ENCODE assay signal across 8 cellular contexts in genomic region chr1:26321315-26322041, GRCh38. TPM values are rescaled to one million over a fixed set of nuclear protein-coding genes. Genes with fewer than 3 reads are reported as not detected.
A peak's percentile ranks its signal among the peaks of the same experiment; 100 is the strongest.
DNase-seq lines count a peak whose midpoint lies in the region; ATAC-seq and TF ChIP-seq lines count a peak whose summit lies in the region.

No MANE protein-coding gene starts in this region.

- peaks cover 48% of the 10 kb centered on the region for H3K4me1 ChIP-seq in CD4-positive, alpha-beta memory T cell (ENCODE audit: insufficient read depth, low read length)
- H3K4me1 ChIP-seq in adrenal gland (replicated peaks in 1 of 2) (no peaks in the 10 kb centered on the region), aorta (ENCODE audit: control insufficient read depth in 1 of 2, insufficient read depth in 2 of 2, low read length in 2 of 2) (no peaks in the 10 kb centered on the region)

- whole genome bisulfite sequencing in adrenal gland, 4 donors = 10 to 14% (median 13%) methylated on average over 10 to 16 of the region's 16 CpGs
- 11 to 18% methylated on average over 16 of the region's 16 CpGs for WGBS in aorta, 2 donors

- peak overlapping the region; percentile 69 for H3K27ac ChIP-seq in CD4-positive, alpha-beta memory T cell (ENCODE audit: low read depth, low read length)
- H3K27ac ChIP-seq in adrenal gland = no peak overlapping the region
- H3K27ac ChIP-seq in aorta (ENCODE audit: low read depth in 1 of 2, low read length in 2 of 2) = no peak overlapping the region

- CTCF ChIA-PET in CD4-positive, alpha-beta memory T cell (lab: Charles Lee; ENCODE audit: partially characterized antibody) = interaction anchor here (0.5 to 25.6 kb wide), 26 partner anchors 8 to 152 kb away, joined by 3 to 1027 read pairs (median 6); partner anchors contain the start of genes CEP85, SH3BGRL3, UBXN11 and ZNF593

- H3K9me3 ChIP-seq in CD4-positive, alpha-beta memory T cell (ENCODE audit: control insufficient read depth in 1 of 2, low read length in 2 of 2) = no peaks in the 10 kb centered on the region
- no peaks in the 10 kb centered on the region for H3K9me3 ChIP-seq in T-helper 17 cell (ENCODE audit: control insufficient read depth, low read length, poor library complexity, severe bottlenecking)
- no peaks in the 10 kb centered on the region for H3K9me3 ChIP-seq in adrenal gland (replicated peaks in 1 of 3)
- no peaks in the 10 kb centered on the region for H3K9me3 ChIP-seq in aorta (ENCODE audit: control insufficient read depth, low read length)

- peaks cover 60 to 67% of the 10 kb centered on the region in 2 donors for H3K36me3 Mint-ChIP-seq in CD4-positive, alpha-beta memory T cell
- H3K36me3 Mint-ChIP-seq in T-helper 17 cell (ENCODE audit: low read depth) = peaks cover 16% of the 10 kb centered on the region

- H3K36me3 ChIP-seq in CD4-positive, alpha-beta memory T cell (ENCODE audit: insufficient read depth, low read length) = peaks cover 49% of the 10 kb centered on the region
- H3K36me3 ChIP-seq in adrenal gland (replicated peaks in 1 of 2) = no peaks in the 10 kb centered on the region
- H3K36me3 ChIP-seq in aorta (ENCODE audit: control insufficient read depth in 1 of 2, insufficient read depth in 2 of 2, low read length in 1 of 2) = no peaks in the 10 kb centered on the region

- DNase-seq in CD4-positive, alpha-beta memory T cell = peak; percentile 88 to 95 (median 91)
- DNase-seq in NCI-H1417 (lab: John Stamatoyannopoulos, UW) = peak; percentile 42 to 80 (median 75)
- peak; percentile 83 to 98 (median 85) for DNase-seq in T-helper 17 cell
- DNase-seq in adrenal gland = peak; percentile 88 to 95 (median 92)
- peak; percentile 94 for DNase-seq in left ventricle myocardium superior
- peak; percentile 34 for DNase-seq in retinal pigment epithelial cell (ENCODE audit: low read depth)
- DNase-seq in aorta = peak; percentile 95 to 97

- peak; percentile 39 for ATAC-seq in GM21786 (IDR thresholded peaks at IDR 0.05; ENCODE audit: unreplicated experiment)
- ATAC-seq in T-helper 17 cell = peak; percentile 81
- peak; percentile 93 for ATAC-seq in left ventricle myocardium superior
- peak; percentile 92 for ATAC-seq in aorta (ENCODE audit: low FRiP score)

- H3K4me1 Mint-ChIP-seq in CD4-positive, alpha-beta memory T cell = peaks cover 30 to 64% (median 47%) of the 10 kb centered on the region in 4 donors
- H3K4me1 Mint-ChIP-seq in T-helper 17 cell = peaks cover 39% of the 10 kb centered on the region

- H3K9me3 Mint-ChIP-seq in CD4-positive, alpha-beta memory T cell = no peaks in the 10 kb centered on the region

- peak overlapping the region; percentile 91 to 100 (median 96) for H3K4me3 Mint-ChIP-seq in CD4-positive, alpha-beta memory T cell
- peak overlapping the region; percentile 99 for H3K4me3 Mint-ChIP-seq in T-helper 17 cell

- TF ChIP-seq POLR2A in adrenal gland (IDR thresholded peaks at IDR 0.05) = no peak

- H3K27me3 Mint-ChIP-seq in CD4-positive, alpha-beta memory T cell = no peaks in the 10 kb centered on the region
- no peaks in the 10 kb centered on the region for H3K27me3 Mint-ChIP-seq in T-helper 17 cell

- peak overlapping the region in 1 of 2 donors; percentile 94 for H3K4me3 ChIP-seq in CD4-positive, alpha-beta memory T cell (ENCODE audit: low read length in 2 of 2)
- no peak overlapping the region for H3K4me3 ChIP-seq in adrenal gland
- H3K4me3 ChIP-seq in retinal pigment epithelial cell (ENCODE audit: low read length) = no peak overlapping the region
- no peak overlapping the region for H3K4me3 ChIP-seq in aorta (ENCODE audit: low read length in 2 of 2)

- POLR2A ChIA-PET in CD4-positive, alpha-beta memory T cell (lab: Charles Lee; ENCODE audit: partially characterized antibody) = interaction anchor here (0.7 to 33.0 kb wide), 33 partner anchors 8 to 210 kb away, joined by 3 to 3358 read pairs (median 6); partner anchors contain the start of genes CEP85, CRYBG2, DHDDS and PDIK1L

- intact Hi-C loops in CD4-positive, alpha-beta memory T cell (cut with micrococcal nuclease) = loop anchor here (1.0 to 5.0 kb wide), 7 partner anchors 36 to 216 kb away; partner anchors contain the start of genes C1orf232, CEP85 and ZNF593
- intact Hi-C loops in adrenal gland (cut with DNase I) = loop anchor here (2.0 to 5.0 kb wide), 3 partner anchors 39 to 154 kb away; partner anchors contain the start of genes C1orf232 (in 1 of the 2), SH3BGRL3 (in 1 of the 2) and ZNF593 (in 1 of the 2)
- intact Hi-C loops in left ventricle myocardium superior (cut with micrococcal nuclease) = loop anchor here (5.0 kb wide), 1 partner anchor 44 kb away; no protein-coding TSS in a partner anchor
- intact Hi-C loops in aorta (cut with DNase I) = loop anchor here (1.0 to 5.0 kb wide), 3 partner anchors 46 to 214 kb away; partner anchors contain the start of genes C1orf232 (in 1 of the 2) and ZNF593 (in 1 of the 2)

- TF ChIP-seq CTCF in adrenal gland (IDR thresholded peaks at IDR 0.05) = peak; percentile 74 to 96 (median 90)
- TF ChIP-seq CTCF in retinal pigment epithelial cell (conservative IDR thresholded peaks at IDR 0.05; ENCODE audit: low read depth, low read length) = peak; percentile 90

- H3K27me3 ChIP-seq in CD4-positive, alpha-beta memory T cell (ENCODE audit: insufficient read depth, low read length) = no peaks in the 10 kb centered on the region
- H3K27me3 ChIP-seq in adrenal gland (no peaks in the 10 kb centered on the region), aorta (ENCODE audit: control insufficient read depth in 1 of 2, insufficient read depth in 2 of 2, low read length in 1 of 2) (no peaks in the 10 kb centered on the region)

- peak overlapping the region; percentile 83 to 99 (median 95) for H3K27ac Mint-ChIP-seq in CD4-positive, alpha-beta memory T cell
- H3K27ac Mint-ChIP-seq in T-helper 17 cell = peak overlapping the region; percentile 97

RNA-seq across cellular contexts. Expression of gene CD52, which starts 3.7 kb away (rescaled TPM):
- total RNA-seq in CD4-positive, alpha-beta memory T cell = 1,000 to 10,000 TPM; 1,302 to 1,324 TPM
- polyA plus RNA-seq in CD4-positive, alpha-beta memory T cell = over 10,000 TPM in 1 of 2 donors, 1,000 to 10,000 TPM in 1; 8,660 to 12,303 TPM
- total RNA-seq in T-helper 17 cell (1,000 to 10,000 TPM; 1,152 to 1,411 TPM), adrenal gland (1 to 10 TPM in 6 of 8 donors, not detected in 2; 3.8 to 8.9 (median 4.8) TPM), left ventricle myocardium superior (6.3 TPM), aorta (10 to 100 TPM; 12.0 to 14.7 TPM)
- polyA plus RNA-seq in adrenal gland (100 to 1,000 TPM in 1 of 3 donors, 10 to 100 TPM in 2; 13.6 to 239 (median 14.1) TPM), aorta (10 to 100 TPM in 1 of 2 donors, 1 to 10 TPM in 1; 8.3 to 31.4 TPM)

RNA-seq across cellular contexts. Expression of gene UBXN11, which starts 15.0 kb away (rescaled TPM):
- 100 to 1,000 TPM; 115 to 117 TPM for total RNA-seq in CD4-positive, alpha-beta memory T cell
- 10 to 100 TPM; 13.3 to 17.4 TPM for polyA plus RNA-seq in CD4-positive, alpha-beta memory T cell
- total RNA-seq in T-helper 17 cell = 10 to 100 TPM; 44.6 to 45.1 TPM
- total RNA-seq in adrenal gland = 10 to 100 TPM in 6 of 8 donors, 1 to 10 TPM in 2; 5.3 to 28.5 (median 13.7) TPM
- 100 to 1,000 TPM in 1 of 3 donors, 10 to 100 TPM in 1, 1 to 10 TPM in 1; 5.9 to 154 (median 53.1) TPM for polyA plus RNA-seq in adrenal gland
- total RNA-seq in left ventricle myocardium superior = 9.7 TPM
- total RNA-seq in aorta = 10 to 100 TPM; 14.6 to 33.9 TPM
- polyA plus RNA-seq in aorta = 10 to 100 TPM; 11.6 to 46.8 TPM

RNA-seq across cellular contexts. Expression of gene CRYBG2, which starts 32.5 kb away (rescaled TPM):
- total RNA-seq in CD4-positive, alpha-beta memory T cell = 1 to 10 TPM; 5.7 to 6.7 TPM
- 1 to 10 TPM in 1 of 2 donors, under 1 TPM in 1; 0.27 to 3.8 TPM for polyA plus RNA-seq in CD4-positive, alpha-beta memory T cell
- total RNA-seq in T-helper 17 cell = 1 to 10 TPM; 1.2 to 2.9 TPM
- not detected for total RNA-seq in adrenal gland
- under 1 TPM in 2 of 3 donors, not detected in 1; 0.20 to 0.48 TPM for polyA plus RNA-seq in adrenal gland
- not detected for total RNA-seq in left ventricle myocardium superior
- total RNA-seq in aorta = under 1 TPM in 1 of 2 donors, not detected in 1; 0.27 TPM
- polyA plus RNA-seq in aorta = 1 to 10 TPM in 1 of 2 donors, under 1 TPM in 1; 0.05 to 6.4 TPM

RNA-seq across cellular contexts. Expression of gene SH3BGRL3, which starts 41.6 kb away (rescaled TPM):
- 100 to 1,000 TPM; 293 to 305 TPM for total RNA-seq in CD4-positive, alpha-beta memory T cell
- polyA plus RNA-seq in CD4-positive, alpha-beta memory T cell = 1,000 to 10,000 TPM in 1 of 2 donors, 100 to 1,000 TPM in 1; 979 to 1,531 TPM
- total RNA-seq in T-helper 17 cell (100 to 1,000 TPM; 361 to 435 TPM), adrenal gland (100 to 1,000 TPM in 3 of 8 donors, 10 to 100 TPM in 5; 34.0 to 123 (median 77.9) TPM), left ventricle myocardium superior (34.7 TPM), aorta (100 to 1,000 TPM; 160 to 252 TPM)
- polyA plus RNA-seq in adrenal gland (100 to 1,000 TPM; 178 to 350 (median 321) TPM), aorta (100 to 1,000 TPM; 219 to 232 TPM)

RNA-seq across cellular contexts. Expression of gene ZNF683, which starts 51.1 kb away (rescaled TPM):
- total RNA-seq in CD4-positive, alpha-beta memory T cell = not detected
- under 1 TPM; 0.49 to 0.63 TPM for polyA plus RNA-seq in CD4-positive, alpha-beta memory T cell
- total RNA-seq in T-helper 17 cell = not detected
- under 1 TPM in 1 of 8 donors, not detected in 7; 0.25 TPM for total RNA-seq in adrenal gland
- polyA plus RNA-seq in adrenal gland = under 1 TPM in 2 of 3 donors, not detected in 1; 0.20 to 0.24 TPM
- total RNA-seq in left ventricle myocardium superior = not detected
- total RNA-seq in aorta = under 1 TPM; 0.24 to 0.65 TPM
- under 1 TPM in 1 of 2 donors, not detected in 1; 0.87 TPM for polyA plus RNA-seq in aorta

Comparison
In these comparisons a context has a peak if more than half of its experiments do, and no peak if none do; other contexts are left out.
1. DNase-seq: peak in every context shown above with its lines; median percentile 96 in aorta; 94 in left ventricle myocardium superior; 92 in adrenal gland; 91 in CD4-positive, alpha-beta memory T cell; 85 in T-helper 17 cell; 75 in NCI-H1417; 34 in retinal pigment epithelial cell.
2. ATAC-seq: peak in every context shown above with its lines; median percentile 93 in left ventricle myocardium superior; 92 in aorta; 81 in T-helper 17 cell; 39 in GM21786.
3. RNA of gene CD52, which starts 3.7 kb away (total RNA-seq): 1,152 to 1,411 TPM in T-helper 17 cell and 1,302 to 1,324 TPM in CD4-positive, alpha-beta memory T cell; 12.0 to 14.7 TPM in aorta, 6.3 TPM in left ventricle myocardium superior (single experiment) and 3.8 to 8.9 TPM in adrenal gland; every median in the first group is over 10 times any median in the second.